Comparison of ENCODE assay signal across 24 cellular contexts in genomic region chr2:172702451-172702850, GRCh38. TPM values are rescaled to one million over a fixed set of nuclear protein-coding genes. Genes with fewer than 3 reads are reported as not detected.
"Had no signal": no experiment of that assay in that cellular context is flagged by ENCODE, and none has a peak within 500 bp of the region (broad histone marks: within the 10 kb centered on the region; RNA-seq: fewer than 3 reads in every experiment).

No MANE protein-coding gene starts in this region.

- DNase-seq: activated B cell treated with CpG ODN at 0.5 μM for 24 hours; activated CD4-positive, alpha-beta T cell treated with anti-CD3 and anti-CD28 coated beads for 1 hour; activated CD4-positive, alpha-beta T cell treated with anti-CD3 and anti-CD28 coated beads, Interleukin-2, amount 10 ng/mL, durations not matched to agents 24 days and 14 days; activated CD4-positive, alpha-beta T cell treated with anti-CD3 and anti-CD28 coated beads, Interleukin-2, amount 50 U/mL, for 48 hours; activated CD8-positive, alpha-beta memory T cell treated with anti-CD3 and anti-CD28 coated beads for 24 hours; activated gamma-delta T cell treated with Interleukin-2 at 50 U/mL for 16 hours; activated naive CD4-positive, alpha-beta T cell treated with anti-CD3 and anti-CD28 coated beads, Interleukin-2, amount 10 ng/mL, durations not matched to agents 7 days and 5 days; activated naive CD8-positive, alpha-beta T cell treated with anti-CD3 and anti-CD28 coated beads for 36 hours; activated T-cell treated with anti-CD3 and anti-CD28 coated beads, Interleukin-2, amount 50 U/mL, for 4 hours; Kasumi-1; KBM-7; NCI-H1105 treated with DMSO at 0.1 percent for 48 hours; NCI-H1436 treated with DMSO at 0.1 percent for 48 hours; NCI-H1930; NCI-H345; NCI-H524 treated with DMSO at 0.1 percent for 48 hours; NCI-H748 treated with DMSO at 0.1 percent for 48 hours; NK-92 treated with Interleukin-12 subunit alpha and Interleukin-12 subunit beta, amount 100 ng/mL, for 24 hours; OCI-M1; RPMI8226; T-cell; T-helper 2 cell; T1000 had no signal

- H3K4me3 ChIP-seq: SK-N-MC had no signal

RNA-seq across cellular contexts. Expression of gene RAPGEF4, which starts 33.2 kb away (rescaled TPM):
- total RNA-seq: activated B cell treated with CpG ODN at 0.5 μM for 24 hours had no signal
